ENCODE assay signal across 2 cellular contexts in genomic region chr3:135013206-135013605, GRCh38.
TF ChIP-seq lines count a peak whose summit lies in the region.

No MANE protein-coding gene starts in this region.

TF ChIP-seq in IMR-90, 13 proteins besides CTCF, POLR2A, EP300 and RAD21:
- TF ChIP-seq FOS (IDR thresholded peaks at IDR 0.05; ENCODE audit: low read depth, low read length) (no peak), USF2 (IDR thresholded peaks at IDR 0.05; ENCODE audit: low read depth, low read length) (no peak), RCOR1 (IDR thresholded peaks at IDR 0.05; ENCODE audit: insufficient replicate concordance, low read length) (no peak), NFE2L2 (IDR thresholded peaks at IDR 0.05; ENCODE audit: low read depth, low read length) (no peak), ELK1 (IDR thresholded peaks at IDR 0.05; ENCODE audit: borderline replicate concordance, low read depth, low read length) (no peak), MXI1 (IDR thresholded peaks at IDR 0.05; ENCODE audit: borderline replicate concordance, low read depth, low read length) (no peak)
TF ChIP-seq in IMR-90: peak in this region for 0.

TF ChIP-seq in H1, 55 proteins besides CTCF, POLR2A, EP300 and RAD21:
- TF ChIP-seq HDAC2 (IDR thresholded peaks at IDR 0.05; ENCODE audit: borderline replicate concordance in 1 of 2, low read depth in 2 of 2, low read length in 2 of 2) (no peak), E2F6 (IDR thresholded peaks at IDR 0.05) (no peak), TBP (IDR thresholded peaks at IDR 0.05; ENCODE audit: low read depth, low read length) (no peak), CBX8 (IDR thresholded peaks at IDR 0.05; ENCODE audit: borderline replicate concordance, low read depth, low read length) (no peak), ATF2 (IDR thresholded peaks at IDR 0.05; ENCODE audit: low read length) (no peak), TEAD4 (IDR thresholded peaks at IDR 0.05; ENCODE audit: low read depth, low read length) (no peak), SIRT6 (IDR thresholded peaks at IDR 0.05; ENCODE audit: low read length) (no peak), CTBP2 (IDR thresholded peaks at IDR 0.05; ENCODE audit: borderline replicate concordance, insufficient read depth, insufficient read length, low read length) (no peak), USF2 (IDR thresholded peaks at IDR 0.05; ENCODE audit: low read length) (no peak), EZH2 (IDR thresholded peaks at IDR 0.05; ENCODE audit: low read depth, low read length, severe bottlenecking) (no peak), PHF8 (conservative IDR thresholded peaks at IDR 0.05; ENCODE audit: low read depth, low read length) (no peak), CBX5 (IDR thresholded peaks at IDR 0.05; ENCODE audit: low read depth, low read length) (no peak), ATF3 (IDR thresholded peaks at IDR 0.05; ENCODE audit: insufficient read depth, low read depth, low read length) (no peak), SUZ12 (IDR thresholded peaks at IDR 0.05; ENCODE audit: low read length) (no peak), CHD1 (IDR thresholded peaks at IDR 0.05; ENCODE audit: low read depth, low read length) (no peak)
